In genomic region chr2:142572749-142573148, GRCh38 we compare ENCODE assay signal across 7 cellular contexts.
"Had no signal": no experiment of that assay in that cellular context is flagged by ENCODE, and none has a peak within 500 bp of the region (broad histone marks: within the 10 kb centered on the region; RNA-seq: fewer than 3 reads in every experiment).

No MANE protein-coding gene starts in this region.

- ATAC-seq: K562 had no signal

- H3K9ac ChIP-seq: KMS-11 had no signal

- H3K27ac ChIP-seq: HL-60, KMS-11 had no signal

- H3K4me3 ChIP-seq: K562 had no signal

- FAIRE-seq: HTR-8/SVneo, K562 had no signal

- H3K4me2 ChIP-seq: KMS-11 had no signal

- DNase-seq: IMR-90, KBM-7, KG1 had no signal
